Comparison of ENCODE assay signal across 8 cellular contexts in genomic region chr6:32852844-32853540, GRCh38. TPM values are rescaled to one million over a fixed set of nuclear protein-coding genes. Genes with fewer than 3 reads are reported as not detected.
A peak's percentile ranks its signal among the peaks of the same experiment; 100 is the strongest.
DNase-seq lines count a peak whose midpoint lies in the region; ATAC-seq and TF ChIP-seq lines count a peak whose summit lies in the region.

No MANE protein-coding gene starts in this region.

- H3K36me3 ChIP-seq in prostate gland: peaks cover 0 to 7% of the 10 kb centered on the region in 2 donors

- DNase-seq in AG04449 (ENCODE audit: low read depth, low spot score): no peak
- DNase-seq in T-cell: peak in 33 of 34 experiments; percentile 26 to 72 (median 58)
- no peak for DNase-seq in astrocyte of the cerebellum (ENCODE audit: low read depth)
- DNase-seq in right cardiac atrium: peak; percentile 52 to 75 (median 73)
- DNase-seq in prostate gland (ENCODE audit: low spot score): peak; percentile 53

- peaks cover 72 to 88% (median 74%) of the 10 kb centered on the region in 3 donors for H3K4me1 Mint-ChIP-seq in T-cell

- no peaks in the 10 kb centered on the region for H3K27me3 Mint-ChIP-seq in T-cell

- TF ChIP-seq CTCF in AG04449 (IDR thresholded peaks at IDR 0.05; ENCODE audit: insufficient read depth, low read length, missing control alignments) (no peak), astrocyte of the cerebellum (IDR thresholded peaks at IDR 0.05; ENCODE audit: low read depth, low read length, missing control alignments) (no peak), prostate gland (IDR thresholded peaks at IDR 0.05) (no peak)

- peaks cover 66% of the 10 kb centered on the region for H3K36me3 Mint-ChIP-seq in T-cell

- peak overlapping the region; percentile 98 to 100 for H3K27ac Mint-ChIP-seq in T-cell

- no peaks in the 10 kb centered on the region for H3K9me3 Mint-ChIP-seq in T-cell

- peak overlapping the region; percentile 98 to 99 (median 98) for H3K4me3 Mint-ChIP-seq in T-cell

- H3K9me3 ChIP-seq in right cardiac atrium (ENCODE audit: control insufficient read depth, low read length) (no peaks in the 10 kb centered on the region), prostate gland (no peaks in the 10 kb centered on the region)

- CTCF ChIA-PET in AG04449 (lab: Yijun Ruan, JAX): interaction anchor here (0.9 to 9.6 kb wide), 10 partner anchors 11 to 440 kb away, joined by 3 to 313 read pairs (median 5); partner anchors contain the start of genes PSMB8 and TAP2
- CTCF ChIA-PET in T-cell (lab: Charles Lee): interaction anchor here (0.6 to 5.9 kb wide), 13 partner anchors 8 to 161 kb away, joined by 3 to 236 read pairs (median 6); partner anchors contain the start of genes TAP2 (in 2 of the 2), HLA-DMA (in 1 of the 2) and PSMB8 (in 1 of the 2)

- ATAC-seq in GM18858 (IDR thresholded peaks at IDR 0.05; ENCODE audit: unreplicated experiment) (peak; percentile 10), HG03135 (IDR thresholded peaks at IDR 0.05; ENCODE audit: unreplicated experiment) (peak; percentile 20), T-cell (replicated peaks in 1 of 4) (peak; percentile 21 to 38 (median 28)), right cardiac atrium (peak; percentile 36 to 42), GM19467 (IDR thresholded peaks at IDR 0.05; ENCODE audit: unreplicated experiment) (no peak)

- peak overlapping the region; percentile 98 for H3K27ac ChIP-seq in right cardiac atrium (ENCODE audit: low read length)
- H3K27ac ChIP-seq in prostate gland: peak overlapping the region; percentile 99

- peaks cover 4% of the 10 kb centered on the region for H3K4me1 ChIP-seq in right cardiac atrium (ENCODE audit: control insufficient read depth, insufficient read depth, low read length)
- peaks cover 10% of the 10 kb centered on the region for H3K4me1 ChIP-seq in prostate gland (replicated peaks)

- POLR2A ChIA-PET in AG04449 (lab: Yijun Ruan, JAX): interaction anchor here (0.7 to 2.2 kb wide), 6 partner anchors 8 to 119 kb away, joined by 3 to 22 read pairs (median 4); partner anchors contain the start of genes BRD2 and TAP2
- POLR2A ChIA-PET in T-cell (lab: Charles Lee): interaction anchor here (0.6 to 2.2 kb wide), 11 partner anchors 8 to 657 kb away, joined by 4 to 24 read pairs (median 10); partner anchors contain the start of genes PSMB8 (in 2 of the 2), TAP2 (in 2 of the 2), BRD2 (in 1 of the 2) and RING1 (in 1 of the 2)

- WGBS in right cardiac atrium: under 1% methylated on average over 41 of the region's 41 CpGs
- WGBS in prostate gland: under 1% methylated on average over 39 of the region's 41 CpGs

- H3K27me3 ChIP-seq in right cardiac atrium (ENCODE audit: control insufficient read depth, insufficient read depth) (no peaks in the 10 kb centered on the region), prostate gland (replicated peaks; ENCODE audit: insufficient read depth) (no peaks in the 10 kb centered on the region)

- in situ Hi-C loops in astrocyte of the cerebellum (cut with HindIII; ENCODE audit: low sequenced_read_pairs): no loop called here

- H3K4me3 ChIP-seq in AG04449 (ENCODE audit: low read depth, low read length): peak overlapping the region; percentile 89
- H3K4me3 ChIP-seq in astrocyte of the cerebellum (ENCODE audit: low read depth, low read length): peak overlapping the region; percentile 93
- peak overlapping the region; percentile 75 for H3K4me3 ChIP-seq in right cardiac atrium (ENCODE audit: low read length)
- peak overlapping the region; percentile 89 to 97 for H3K4me3 ChIP-seq in prostate gland

- intact Hi-C loops in right cardiac atrium (cut with DNase I): no loop called here
- intact Hi-C loops in prostate gland (cut with DNase I): loop anchor here (1.0 kb wide), 1 partner anchor 15 kb away; the partner anchor contains the start of gene TAP2

- no peak for TF ChIP-seq POLR2A in prostate gland (IDR thresholded peaks at IDR 0.05)

RNA-seq across cellular contexts. Expression of gene TAP1, which starts 0.5 kb away (rescaled TPM):
- total RNA-seq in T-cell (100 to 1,000 TPM; 117 to 163 (median 147) TPM), right cardiac atrium (10 to 100 TPM; 15.7 to 25.0 (median 18.6) TPM), prostate gland (10 to 100 TPM; 30.6 to 47.4 TPM)
- polyA plus RNA-seq in right cardiac atrium: 20.1 TPM

RNA-seq across cellular contexts. Expression of gene PSMB9, which starts 1.0 kb away (rescaled TPM):
- 100 to 1,000 TPM; 110 to 173 (median 134) TPM for total RNA-seq in T-cell
- 10 to 100 TPM in 3 of 4 donors, 1 to 10 TPM in 1; 8.2 to 22.7 (median 14.7) TPM for total RNA-seq in right cardiac atrium
- polyA plus RNA-seq in right cardiac atrium: 17.1 TPM
- total RNA-seq in prostate gland: 10 to 100 TPM; 22.4 to 27.7 TPM

RNA-seq across cellular contexts. Expression of gene PSMB8, which starts 9.1 kb away (rescaled TPM):
- total RNA-seq in T-cell (100 to 1,000 TPM; 131 to 171 (median 150) TPM), right cardiac atrium (10 to 100 TPM; 14.8 to 28.4 (median 18.8) TPM), prostate gland (10 to 100 TPM; 30.7 to 47.3 TPM)
- polyA plus RNA-seq in right cardiac atrium: 23.0 TPM

RNA-seq across cellular contexts. Expression of gene TAP2, which starts 14.5 kb away (rescaled TPM):
- 100 to 1,000 TPM; 116 to 147 (median 140) TPM for total RNA-seq in T-cell
- 10 to 100 TPM; 17.0 to 23.3 (median 20.4) TPM for total RNA-seq in right cardiac atrium
- 11.2 TPM for polyA plus RNA-seq in right cardiac atrium
- 10 to 100 TPM in 1 of 2 donors, 1 to 10 TPM in 1; 7.1 to 15.8 TPM for total RNA-seq in prostate gland

RNA-seq across cellular contexts. Expression of gene HLA-DOB, which starts 36.2 kb away (rescaled TPM):
- total RNA-seq in T-cell: 1 to 10 TPM; 3.3 to 8.2 (median 3.9) TPM
- under 1 TPM in 2 of 4 donors, not detected in 2; 0.20 to 0.22 TPM for total RNA-seq in right cardiac atrium
- polyA plus RNA-seq in right cardiac atrium: 0.20 TPM
- total RNA-seq in prostate gland: under 1 TPM in 1 of 2 donors, not detected in 1; 0.41 TPM

Comparison
In these comparisons a context has a peak if more than half of its experiments do, and no peak if none do; other contexts are left out.
1. DNase-seq: peak in T-cell (33 of 34), right cardiac atrium (3 of 3) and prostate gland (single experiment); none in AG04449 (single experiment) and astrocyte of the cerebellum (single experiment).
2. Peak in every context shown above with its lines, with median percentiles within 50 percentile points of each other: H3K4me3 ChIP-seq.